In genomic region chr14:77040059-77040308, GRCh38 we compare ENCODE assay signal across 8 cellular contexts. TPM values are rescaled to one million over a fixed set of nuclear protein-coding genes. Genes with fewer than 3 reads are reported as not detected.
DNase-seq lines count a peak whose midpoint lies in the region; ATAC-seq and TF ChIP-seq lines count a peak whose summit lies in the region.

No MANE protein-coding gene starts in this region.

- peak; percentile 28 for TF ChIP-seq POLR2A in transverse colon (IDR thresholded peaks at IDR 0.05)

- peak overlapping the region; percentile 89 for H3K27ac Mint-ChIP-seq in activated T-helper 2 cell treated with anti-CD3 and anti-CD28 coated beads, Interferon-gamma antibody, Interleukin-2, Interleukin-4, amounts not matched to agents 10 μg/mL and 5 μg/mL and 100 μg/mL, durations not matched to agents 14 hours and 24 hours and 36 hours

- peak overlapping the region; percentile 76 for H3K4me3 Mint-ChIP-seq in activated T-helper 2 cell treated with anti-CD3 and anti-CD28 coated beads, Interferon-gamma antibody, Interleukin-2, Interleukin-4, amounts not matched to agents 10 μg/mL and 5 μg/mL and 100 μg/mL, durations not matched to agents 14 hours and 24 hours and 36 hours (ENCODE audit: low read depth)

- H3K4me1 Mint-ChIP-seq in activated T-helper 2 cell treated with anti-CD3 and anti-CD28 coated beads, Interferon-gamma antibody, Interleukin-2, Interleukin-4, amounts not matched to agents 10 μg/mL and 5 μg/mL and 100 μg/mL, durations not matched to agents 14 hours and 24 hours and 36 hours (ENCODE audit: low read depth) = peaks cover 80% of the 10 kb centered on the region

- in situ Hi-C loops in transverse colon (cut with MboI; ENCODE audit: low pct_ligation_motif_present in 1 of 4, low pct_unique_long_range_greater_than_20kb in 1 of 4, low sequenced_read_pairs in 3 of 4) = loop anchor here in 2 of 4 donors (10.0 kb wide), 1 partner anchor 125 kb away; no protein-coding TSS in a partner anchor

- no peak for DNase-seq in activated T-helper 2 cell treated with anti-CD3 and anti-CD28 coated beads, Interferon-gamma antibody, Interleukin-2, Interleukin-4, amounts not matched to agents 10 μg/mL and 5 μg/mL and 100 μg/mL, durations not matched to agents 14 hours and 24 hours and 36 hours (ENCODE audit: low spot score)
- DNase-seq in transverse colon (no peak), amniotic stem cell (lab: John Stamatoyannopoulos, UW) (no peak), pons (ENCODE audit: low spot score) (no peak)
- DNase-seq in stimulated activated CD4-positive, alpha-beta T cell treated with anti-CD3 and anti-CD28 coated beads, Interleukin-1b, Interleukin-23, amount 100 ng/mL, for 48 hours = no peak

- H3K27ac ChIP-seq in layer of hippocampus (ENCODE audit: low read depth, low read length) = peak overlapping the region; percentile 77
- H3K27ac ChIP-seq in transverse colon = peak overlapping the region; percentile 99 to 100 (median 100)

- intact Hi-C loops in activated T-helper 2 cell treated with anti-CD3 and anti-CD28 coated beads, Interferon-gamma antibody, Interleukin-2, Interleukin-4, amounts not matched to agents 10 μg/mL and 5 μg/mL and 100 μg/mL, durations not matched to agents 14 hours and 24 hours and 36 hours (cut with micrococcal nuclease) = loop anchor here (1.0 to 5.0 kb wide), 7 partner anchors 8 to 262 kb away; partner anchors contain the start of genes CIPC and IRF2BPL
- intact Hi-C loops in transverse colon (cut with DNase I; ENCODE audit: low total_unique reads) = loop anchor here (5.0 kb wide), 2 partner anchors 83 to 123 kb away; no protein-coding TSS in a partner anchor

- ATAC-seq in GM18907 (IDR thresholded peaks at IDR 0.05; ENCODE audit: unreplicated experiment) (peak; percentile 59), HG03025 (IDR thresholded peaks at IDR 0.05; ENCODE audit: low FRiP score, unreplicated experiment) (peak; percentile 38)

- H3K9me3 ChIP-seq in transverse colon = no peaks in the 10 kb centered on the region

- H3K27me3 ChIP-seq in layer of hippocampus (ENCODE audit: control insufficient read depth, insufficient read depth, low read length) (no peaks in the 10 kb centered on the region), transverse colon (no peaks in the 10 kb centered on the region)

- H3K4me1 ChIP-seq in transverse colon = peaks cover 63 to 88% (median 79%) of the 10 kb centered on the region in 4 donors

- no peak for TF ChIP-seq CTCF in transverse colon (IDR thresholded peaks at IDR 0.05)

- H3K36me3 Mint-ChIP-seq in activated T-helper 2 cell treated with anti-CD3 and anti-CD28 coated beads, Interferon-gamma antibody, Interleukin-2, Interleukin-4, amounts not matched to agents 10 μg/mL and 5 μg/mL and 100 μg/mL, durations not matched to agents 14 hours and 24 hours and 36 hours (ENCODE audit: low read depth) = no peaks in the 10 kb centered on the region

- WGBS in transverse colon (ENCODE audit: low coverage in 1 of 2), 2 donors = 0% methylated on average over 9 of the region's 10 CpGs; no CpG with 5 or more reads in 1 of the 2 donors

- peak overlapping the region; percentile 14 to 40 (median 19) for H3K4me3 ChIP-seq in transverse colon

- H3K36me3 ChIP-seq in transverse colon = no peaks in the 10 kb centered on the region

- H3K27me3 Mint-ChIP-seq in activated T-helper 2 cell treated with anti-CD3 and anti-CD28 coated beads, Interferon-gamma antibody, Interleukin-2, Interleukin-4, amounts not matched to agents 10 μg/mL and 5 μg/mL and 100 μg/mL, durations not matched to agents 14 hours and 24 hours and 36 hours (ENCODE audit: low read depth) = no peaks in the 10 kb centered on the region

- no peak for TF ChIP-seq EP300 in transverse colon (IDR thresholded peaks at IDR 0.05; ENCODE audit: low read depth)

- no peaks in the 10 kb centered on the region for H3K9me3 Mint-ChIP-seq in activated T-helper 2 cell treated with anti-CD3 and anti-CD28 coated beads, Interferon-gamma antibody, Interleukin-2, Interleukin-4, amounts not matched to agents 10 μg/mL and 5 μg/mL and 100 μg/mL, durations not matched to agents 14 hours and 24 hours and 36 hours

RNA-seq across cellular contexts. Expression of gene IRF2BPL, which starts 11.5 kb away (rescaled TPM):
- 34.8 and 35.8 TPM in 2 replicates for total RNA-seq in activated T-helper 2 cell treated with anti-CD3 and anti-CD28 coated beads, Interferon-gamma antibody, Interleukin-2, Interleukin-4, amounts not matched to agents 10 μg/mL and 5 μg/mL and 100 μg/mL, durations not matched to agents 14 hours and 24 hours and 36 hours
- total RNA-seq in transverse colon = 10 to 100 TPM; 21.0 to 53.5 (median 32.5) TPM

RNA-seq across cellular contexts. Expression of gene CIPC, which starts 58.1 kb away (rescaled TPM):
- 10.9 and 11.3 TPM in 2 replicates for total RNA-seq in activated T-helper 2 cell treated with anti-CD3 and anti-CD28 coated beads, Interferon-gamma antibody, Interleukin-2, Interleukin-4, amounts not matched to agents 10 μg/mL and 5 μg/mL and 100 μg/mL, durations not matched to agents 14 hours and 24 hours and 36 hours
- 10 to 100 TPM; 30.8 to 97.1 (median 67.8) TPM for total RNA-seq in transverse colon
